ENCODE assay signal across 8 cellular contexts in the genomic region with DNA sequence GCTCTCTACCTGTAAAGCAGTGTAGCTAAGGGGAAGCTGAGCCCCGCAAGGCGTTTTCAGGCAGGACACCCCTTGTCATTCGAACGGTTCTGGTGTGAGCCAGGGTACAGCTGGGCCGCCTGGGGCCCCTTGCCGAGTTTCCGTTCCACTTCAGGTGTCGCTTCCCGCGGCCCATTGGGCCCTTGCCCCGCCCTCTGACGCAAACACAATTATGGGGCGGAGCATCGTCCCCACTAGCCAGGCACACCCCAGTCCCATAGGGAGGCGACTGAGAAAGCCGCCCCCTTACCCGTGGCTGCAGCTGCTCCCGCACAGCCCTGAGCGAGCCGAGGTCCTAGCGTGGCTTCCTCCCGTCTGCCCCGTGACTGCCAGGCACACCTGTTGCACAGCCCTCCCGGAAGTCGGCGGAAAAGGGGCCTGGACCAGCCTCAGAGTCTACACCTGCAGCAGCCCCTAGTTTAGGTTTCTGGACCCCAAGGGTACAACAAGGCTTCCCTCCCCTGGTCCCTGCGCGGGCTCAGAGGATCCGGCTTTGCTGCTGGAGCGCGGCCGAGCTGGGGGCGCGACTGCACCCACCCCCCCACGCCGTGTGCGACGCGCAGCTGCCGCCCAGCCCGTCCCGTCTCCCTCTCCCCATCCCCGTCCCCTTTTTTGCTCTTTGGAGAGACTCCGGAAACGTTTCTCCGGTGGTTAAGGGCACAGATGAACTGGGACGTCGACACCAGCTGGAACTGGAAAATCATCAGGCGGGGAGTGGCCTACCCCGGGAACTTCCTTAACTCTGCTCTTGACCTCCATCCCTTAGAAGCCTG. TPM values are rescaled to one million over a fixed set of nuclear protein-coding genes. Genes with fewer than 3 reads are reported as not detected.
DNase-seq lines count a peak whose midpoint lies in the region; ATAC-seq and TF ChIP-seq lines count a peak whose summit lies in the region.

A gene with protein sequence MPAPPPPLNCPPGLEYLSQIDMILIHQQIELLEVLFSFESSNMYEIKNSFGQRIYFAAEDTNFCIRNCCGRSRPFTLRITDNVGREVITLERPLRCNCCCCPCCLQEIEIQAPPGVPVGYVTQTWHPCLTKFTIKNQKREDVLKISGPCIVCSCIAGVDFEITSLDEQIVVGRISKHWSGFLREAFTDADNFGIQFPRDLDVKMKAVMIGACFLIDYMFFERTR (minus strand): TSS at position 356 of the 812 bp plus-strand sequence. CDS start 9,657 bp downstream, outside the sequence.

- peak within 1 kb of the TSS; percentile 81 for H3K4me2 ChIP-seq in KMS-11

- H3K4me3 ChIP-seq in KMS-11 (IDR thresholded peaks at IDR 0.05; ENCODE audit: insufficient read depth, low read depth, low read length) = peak within 1 kb of the TSS; percentile 31

- TF ChIP-seq CTCF in KMS-11 (conservative IDR thresholded peaks at IDR 0.05; ENCODE audit: low read depth, low read length) = no peak

- H4K20me1 ChIP-seq in KMS-11 (ENCODE audit: insufficient read depth) = no peaks in the 10 kb centered on the region

- H3K36me3 ChIP-seq in KMS-11 (ENCODE audit: insufficient read depth) = no peaks in the 10 kb centered on the region

- DNase-seq in D341Med (ENCODE audit: low spot score) (peak; percentile 30), dermis blood vessel endothelial cell (peak; percentile 30), lung microvascular endothelial cell (ENCODE audit: low read depth in 2 of 2) (peak; percentile 6 to 33), OCI-M1 (lab: John Stamatoyannopoulos, UW) (no peak)
- DNase-seq in activated CD4-positive, alpha-beta T cell treated with anti-CD3 and anti-CD28 coated beads, Interleukin-2, amount 10 ng/mL, durations not matched to agents 24 days and 14 days = peak; percentile 90
- peak; percentile 54 to 59 for DNase-seq in stimulated activated CD8-positive, alpha-beta memory T cell treated with anti-CD3 and anti-CD28 coated beads, Interleukin-15, amount 100 ng/mL, for 4 hours (ENCODE audit: low read depth in 2 of 2)

- peak; percentile 99 for ATAC-seq in GM21367 (IDR thresholded peaks at IDR 0.05; ENCODE audit: unreplicated experiment)

- H3K27ac Mint-ChIP-seq in activated CD4-positive, alpha-beta T cell treated with anti-CD3 and anti-CD28 coated beads, Interleukin-2, amount 10 ng/mL, durations not matched to agents 24 days and 14 days = peak within 1 kb of the TSS; percentile 76

- H3K27me3 Mint-ChIP-seq in activated CD4-positive, alpha-beta T cell treated with anti-CD3 and anti-CD28 coated beads, Interleukin-2, amount 10 ng/mL, durations not matched to agents 24 days and 14 days = peaks cover 5% of the 10 kb centered on the region

- H3K79me2 ChIP-seq in KMS-11 (ENCODE audit: insufficient read depth, low read depth) = no peaks in the 10 kb centered on the region

- no peaks in the 10 kb centered on the region for H3K27me3 ChIP-seq in KMS-11 (ENCODE audit: insufficient read depth, low read depth)

- peaks cover 4% of the 10 kb centered on the region for H3K4me1 Mint-ChIP-seq in activated CD4-positive, alpha-beta T cell treated with anti-CD3 and anti-CD28 coated beads, Interleukin-2, amount 10 ng/mL, durations not matched to agents 24 days and 14 days

- H3K36me3 Mint-ChIP-seq in activated CD4-positive, alpha-beta T cell treated with anti-CD3 and anti-CD28 coated beads, Interleukin-2, amount 10 ng/mL, durations not matched to agents 24 days and 14 days (ENCODE audit: low read depth) = no peaks in the 10 kb centered on the region

- peak within 1 kb of the TSS; percentile 85 for H3K9ac ChIP-seq in KMS-11

- peak within 1 kb of the TSS; percentile 78 for H3K4me3 Mint-ChIP-seq in activated CD4-positive, alpha-beta T cell treated with anti-CD3 and anti-CD28 coated beads, Interleukin-2, amount 10 ng/mL, durations not matched to agents 24 days and 14 days

- H3K4me1 ChIP-seq in KMS-11 (ENCODE audit: low read depth, poor library complexity, severe bottlenecking) = peaks cover 12% of the 10 kb centered on the region

- peak within 1 kb of the TSS; percentile 99 for H2AFZ ChIP-seq in KMS-11 (ENCODE audit: low read depth)

- intact Hi-C loops in activated CD4-positive, alpha-beta T cell treated with anti-CD3 and anti-CD28 coated beads, Interleukin-2, amount 10 ng/mL, durations not matched to agents 24 days and 14 days (cut with micrococcal nuclease) = loop anchor here (5.0 kb wide), 1 partner anchor 33 kb away; no protein-coding TSS in a partner anchor

- peak within 1 kb of the TSS; percentile 69 for H3K27ac ChIP-seq in KMS-11

- no peaks in the 10 kb centered on the region for H3K9me3 Mint-ChIP-seq in activated CD4-positive, alpha-beta T cell treated with anti-CD3 and anti-CD28 coated beads, Interleukin-2, amount 10 ng/mL, durations not matched to agents 24 days and 14 days

RNA-seq across cellular contexts. Expression of the gene that starts here (rescaled TPM):
- total RNA-seq in activated CD4-positive, alpha-beta T cell treated with anti-CD3 and anti-CD28 coated beads, Interleukin-2, amount 10 ng/mL, durations not matched to agents 24 days and 14 days = not detected in 2 replicates
- total RNA-seq in dermis blood vessel endothelial cell = 0.33 and 0.34 TPM in 2 replicates
- not detected in 2 replicates for total RNA-seq in lung microvascular endothelial cell

Comparison
In these comparisons a context has a peak if more than half of its experiments do, and no peak if none do; other contexts are left out.
1. Peak in DNase-seq in activated CD4-positive, alpha-beta T cell treated with anti-CD3 and anti-CD28 coated beads, Interleukin-2, amount 10 ng/mL, durations not matched to agents 24 days and 14 days; RNA of the gene not detected or under 1 TPM.
2. Peak in DNase-seq in dermis blood vessel endothelial cell; RNA of the gene not detected or under 1 TPM.
3. Peak in DNase-seq in lung microvascular endothelial cell; RNA of the gene not detected or under 1 TPM.